In genomic region chr12:79408665-79409064, GRCh38 we compare ENCODE assay signal across 18 cellular contexts.
DNase-seq lines count a peak whose midpoint lies in the region; ATAC-seq and TF ChIP-seq lines count a peak whose summit lies in the region.
"Had no signal": no experiment of that assay in that cellular context is flagged by ENCODE, and none has a peak within 500 bp of the region (broad histone marks: within the 10 kb centered on the region; RNA-seq: fewer than 3 reads in every experiment).

No MANE protein-coding gene starts in this region.

- H3K4me1 Mint-ChIP-seq in brain: peaks cover 35% of the 10 kb centered on the region
- H3K4me1 Mint-ChIP-seq: CD14-positive monocyte; immature natural killer cell; naive B cell; stimulated activated memory B cell treated with anti-CD40 and anti-IgM and Interleukin-4, amounts not matched to agents 10 μg/mL and 1 μg/mL and 100 μg/mL, for 72 hours; T-helper 17 cell had no signal

- no peaks in the 10 kb centered on the region for H3K79me2 ChIP-seq in ACC112 (ENCODE audit: control insufficient read depth, insufficient read depth, low read length, unreplicated experiment)
- H3K79me2 ChIP-seq in mesendoderm (ENCODE audit: control insufficient read depth, insufficient read depth, low read length): no peaks in the 10 kb centered on the region

- no peak overlapping the region for H2AK5ac ChIP-seq in mesendoderm (ENCODE audit: low read length)

- H3K4me2 ChIP-seq in mesendoderm (ENCODE audit: low read length): no peak overlapping the region

- peak overlapping the region; percentile 51 for H3K18ac ChIP-seq in mesendoderm (ENCODE audit: low read length)

- H2AFZ ChIP-seq in ACC112 (ENCODE audit: low read length, unreplicated experiment): peak overlapping the region; percentile 87

- TF ChIP-seq CTCF in brain (conservative IDR thresholded peaks at IDR 0.05): no peak

- H3K9ac ChIP-seq in mesendoderm (ENCODE audit: low read length): peak overlapping the region; percentile 10

- H3K36me3 ChIP-seq in ACC112 (ENCODE audit: insufficient read depth, low read length): no peaks in the 10 kb centered on the region
- no peaks in the 10 kb centered on the region for H3K36me3 ChIP-seq in mesendoderm (ENCODE audit: control insufficient read depth, insufficient read depth, low read length)
- H3K36me3 ChIP-seq: prostate gland, tibial nerve had no signal

- H3K27me3 ChIP-seq in ACC112 (ENCODE audit: insufficient read depth, low read length) (no peaks in the 10 kb centered on the region), mesendoderm (ENCODE audit: insufficient read depth, low read length, poor library complexity) (no peaks in the 10 kb centered on the region)
- H3K27me3 ChIP-seq: tibial nerve had no signal

- H3K4me3 ChIP-seq in ACC112 (ENCODE audit: low read depth, low read length) (no peak overlapping the region), mesendoderm (ENCODE audit: low read length) (no peak overlapping the region)
- H3K4me3 ChIP-seq: prostate gland, tibial nerve had no signal

- H3K79me1 ChIP-seq in mesendoderm (ENCODE audit: low read length): no peaks in the 10 kb centered on the region

- H2BK5ac ChIP-seq in mesendoderm (ENCODE audit: low read length): no peak overlapping the region

- no peak overlapping the region for H3K4ac ChIP-seq in mesendoderm (ENCODE audit: low read depth, low read length)

- H3K4me1 ChIP-seq in ACC112 (ENCODE audit: control insufficient read depth, insufficient read depth, low read length, unreplicated experiment): peaks cover 37% of the 10 kb centered on the region
- no peaks in the 10 kb centered on the region for H3K4me1 ChIP-seq in mesendoderm (ENCODE audit: control insufficient read depth, low read depth, low read length)
- H3K4me1 ChIP-seq: prostate gland had no signal

- no peak overlapping the region for H3K56ac ChIP-seq in mesendoderm (ENCODE audit: low read length)

- no peaks in the 10 kb centered on the region for H3K36me3 Mint-ChIP-seq in brain
- H3K36me3 Mint-ChIP-seq: CD14-positive monocyte; IgD-negative memory B cell; immature natural killer cell; naive B cell; stimulated activated memory B cell treated with anti-CD40 and anti-IgM and Interleukin-4, amounts not matched to agents 10 μg/mL and 1 μg/mL and 100 μg/mL, for 72 hours had no signal

- H3K4me3 Mint-ChIP-seq in brain: no peak overlapping the region
- H3K4me3 Mint-ChIP-seq: activated T-helper 1 cell treated with anti-CD3 and anti-CD28 coated beads, Interleukin-12 subunit alpha, Interleukin-12 subunit beta, Interleukin-2, Interleukin-4 antibody, amounts not matched to agents 30 ng/mL and 10 ng/mL and 1 ng/mL, durations not matched to agents 14 hours and 24 hours and 36 hours; CD14-positive monocyte; IgD-negative memory B cell; immature natural killer cell; naive B cell; stimulated activated memory B cell treated with anti-CD40 and anti-IgM and Interleukin-4, amounts not matched to agents 10 μg/mL and 1 μg/mL and 100 μg/mL, for 72 hours; T-helper 17 cell had no signal

- no peak overlapping the region for H4K8ac ChIP-seq in mesendoderm (ENCODE audit: low read depth, low read length)

- no CpG with 5 or more reads among the region's 4 CpGs for WGBS in mesendoderm (ENCODE audit: extremely low coverage, insufficient coverage, low lambda C conversion rate)

- no peak for ATAC-seq in GM19452 (IDR thresholded peaks at IDR 0.05; ENCODE audit: unreplicated experiment)
- ATAC-seq: T-helper 17 cell had no signal

- DNase-seq in M059J (ENCODE audit: low read depth) (peak; percentile 36), mesendoderm (no peak), NCI-H82 treated with DMSO at 0.1 percent for 48 hours (lab: John Stamatoyannopoulos, UW; ENCODE audit: unreplicated experiment) (no peak), COLO668 (lab: John Stamatoyannopoulos, UW; ENCODE audit: unreplicated experiment) (no peak), T1000 (lab: John Stamatoyannopoulos, UW) (no peak)
- DNase-seq: immature natural killer cell, Right ventricle myocardium superior, T-helper 17 cell had no signal

- H3K27ac Mint-ChIP-seq in brain: peak overlapping the region in 3 of 5 experiments; percentile 19 to 31 (median 21)
- H3K27ac Mint-ChIP-seq: activated T-helper 1 cell treated with anti-CD3 and anti-CD28 coated beads, Interleukin-12 subunit alpha, Interleukin-12 subunit beta, Interleukin-2, Interleukin-4 antibody, amounts not matched to agents 30 ng/mL and 10 ng/mL and 1 ng/mL, durations not matched to agents 14 hours and 24 hours and 36 hours; CD14-positive monocyte; IgD-negative memory B cell; immature natural killer cell; stimulated activated memory B cell treated with anti-CD40 and anti-IgM and Interleukin-4, amounts not matched to agents 10 μg/mL and 1 μg/mL and 100 μg/mL, for 72 hours; T-helper 17 cell had no signal

- H3K27ac ChIP-seq in ACC112 (ENCODE audit: low read depth, low read length) (peak overlapping the region; percentile 57), mesendoderm (ENCODE audit: low read depth, low read length) (no peak overlapping the region)

- H3K27me3 Mint-ChIP-seq in brain: no peaks in the 10 kb centered on the region
- H3K27me3 Mint-ChIP-seq: IgD-negative memory B cell; naive B cell; stimulated activated memory B cell treated with anti-CD40 and anti-IgM and Interleukin-4, amounts not matched to agents 10 μg/mL and 1 μg/mL and 100 μg/mL, for 72 hours; T-helper 17 cell had no signal

- no peak overlapping the region for H2BK15ac ChIP-seq in mesendoderm (replicated peaks; ENCODE audit: low read depth)

- H3K9me3 Mint-ChIP-seq in brain: no peaks in the 10 kb centered on the region
- H3K9me3 Mint-ChIP-seq: activated T-helper 1 cell treated with anti-CD3 and anti-CD28 coated beads, Interleukin-12 subunit alpha, Interleukin-12 subunit beta, Interleukin-2, Interleukin-4 antibody, amounts not matched to agents 30 ng/mL and 10 ng/mL and 1 ng/mL, durations not matched to agents 14 hours and 24 hours and 36 hours; CD14-positive monocyte; IgD-negative memory B cell; immature natural killer cell; naive B cell; stimulated activated memory B cell treated with anti-CD40 and anti-IgM and Interleukin-4, amounts not matched to agents 10 μg/mL and 1 μg/mL and 100 μg/mL, for 72 hours had no signal

- no peak overlapping the region for H2BK120ac ChIP-seq in mesendoderm (ENCODE audit: low read depth, low read length)

- no peak overlapping the region for H4K5ac ChIP-seq in mesendoderm (ENCODE audit: low read length)

- H3K23ac ChIP-seq in mesendoderm (ENCODE audit: low read length): no peak overlapping the region
